In genomic region chr18:711693-712400, GRCh38 we compare ENCODE assay signal across 8 cellular contexts. TPM values are rescaled to one million over a fixed set of nuclear protein-coding genes. Genes with fewer than 3 reads are reported as not detected.
A peak's percentile ranks its signal among the peaks of the same experiment; 100 is the strongest.
DNase-seq lines count a peak whose midpoint lies in the region; ATAC-seq and TF ChIP-seq lines count a peak whose summit lies in the region.

No MANE protein-coding gene starts in this region.

- peak; percentile 67 for ATAC-seq in HG03175 (IDR thresholded peaks at IDR 0.05; ENCODE audit: unreplicated experiment)

- peaks cover 8% of the 10 kb centered on the region for H3K4me1 Mint-ChIP-seq in endodermal cell

- no peaks in the 10 kb centered on the region for H3K9me3 ChIP-seq in endodermal cell (ENCODE audit: control insufficient read depth, low read length)

- peak overlapping the region; percentile 56 for H3K27ac Mint-ChIP-seq in endodermal cell

- peaks cover 4% of the 10 kb centered on the region for H3K27me3 Mint-ChIP-seq in endodermal cell (ENCODE audit: insufficient read depth)

- DNase-seq in AML-193 (lab: John Stamatoyannopoulos, UW) = peak; percentile 56 to 74
- peak; percentile 90 for DNase-seq in NCI-H69 (lab: John Stamatoyannopoulos, UW)
- peak; percentile 52 to 64 for DNase-seq in activated CD8-positive, alpha-beta memory T cell treated with anti-CD3 and anti-CD28 coated beads for 4 hours (ENCODE audit: low read depth in 2 of 2)
- peak; percentile 66 for DNase-seq in endodermal cell
- DNase-seq in midbrain (lab: John Stamatoyannopoulos, UW) = peak; percentile 67
- DNase-seq in stimulated activated CD8-positive, alpha-beta memory T cell treated with anti-CD3 and anti-CD28 coated beads, Interleukin-15, amount 100 ng/mL, for 48 hours (ENCODE audit: low read depth in 2 of 2) = peak; percentile 58 to 63

- peak overlapping the region; percentile 84 for H3K4me3 Mint-ChIP-seq in endodermal cell

- in situ Hi-C loops in GM18951 (cut with MboI; ENCODE audit: low sequenced_read_pairs, unreplicated experiment) = no loop called here

- peak overlapping the region; percentile 32 for H3K27ac ChIP-seq in endodermal cell (ENCODE audit: low read depth, low read length)

- H3K4me1 ChIP-seq in endodermal cell (ENCODE audit: control insufficient read depth, insufficient read depth, low read length) = no peaks in the 10 kb centered on the region

- peaks cover 18% of the 10 kb centered on the region for H3K36me3 Mint-ChIP-seq in endodermal cell (ENCODE audit: low read depth)

- WGBS in endodermal cell (ENCODE audit: insufficient coverage in 1 of 2, insufficient read length in 1 of 2), 2 experiments = 1% methylated on average over 18 to 42 of the region's 42 CpGs

- H3K36me3 ChIP-seq in endodermal cell (ENCODE audit: control insufficient read depth, insufficient read depth, low read length) = peaks cover 5% of the 10 kb centered on the region

- H3K9ac ChIP-seq in endodermal cell (ENCODE audit: extremely low read depth, low read length, poor library complexity, severe bottlenecking) = peak overlapping the region; percentile 82

- TF ChIP-seq POLR2A in GM18951 (IDR thresholded peaks at IDR 0.05; ENCODE audit: extremely low read depth, insufficient read depth, insufficient read length) = peak; percentile 47

- no peaks in the 10 kb centered on the region for H3K27me3 ChIP-seq in endodermal cell (ENCODE audit: control insufficient read depth, insufficient read depth, low read length, poor library complexity, severe bottlenecking)

- TF ChIP-seq CTCF in endodermal cell (conservative IDR thresholded peaks at IDR 0.05) = no peak

- peaks cover 15% of the 10 kb centered on the region for H3K9me3 Mint-ChIP-seq in endodermal cell

- H3K4me3 ChIP-seq in endodermal cell (ENCODE audit: low read length) = peak overlapping the region; percentile 93

RNA-seq across cellular contexts. Expression of gene ENOSF1, which starts 0.6 kb away (rescaled TPM):
- 10 to 100 TPM; 85.7 to 89.5 TPM for total RNA-seq in endodermal cell
- polyA plus RNA-seq in endodermal cell (2013, experiment 1 of 2) = 47.9 TPM
- 33.7 TPM for polyA plus RNA-seq in endodermal cell (2013, experiment 2 of 2)

RNA-seq across cellular contexts. Expression of gene TYMS, which starts 54.4 kb away (rescaled TPM):
- total RNA-seq in endodermal cell = 10 to 100 TPM; 81.9 to 90.0 TPM
- polyA plus RNA-seq in endodermal cell (2013, experiment 1 of 2) = 258 TPM
- 232 TPM for polyA plus RNA-seq in endodermal cell (2013, experiment 2 of 2)

Comparison
In these comparisons a context has a peak if more than half of its experiments do, and no peak if none do; other contexts are left out.
1. Peak in every context shown above with its lines: DNase-seq, ATAC-seq, H3K4me3 ChIP-seq and H3K27ac ChIP-seq.